Comparison of ENCODE assay signal across 24 cellular contexts in genomic region chr20:2228926-2229325, GRCh38.
"Had no signal": no experiment of that assay in that cellular context is flagged by ENCODE, and none has a peak within 500 bp of the region (broad histone marks: within the 10 kb centered on the region; RNA-seq: fewer than 3 reads in every experiment).

No MANE protein-coding gene starts in this region.

- H3K27ac ChIP-seq: colonic mucosa, epithelial cell of prostate, gastrocnemius medialis, heart right ventricle, left lung, lower lobe of right lung had no signal

- H3K4me3 ChIP-seq: colonic mucosa, esophagus squamous epithelium, gastrocnemius medialis, heart right ventricle, left lung, lower lobe of right lung, mucosa of descending colon had no signal

- H3K4me3 Mint-ChIP-seq: dendritic cell treated with granulocyte-macrophage colony-stimulating factor and Interleukin-4, amounts not matched to agents 40 ng/mL and 50 ng/mL, for 4 days; effector memory CD8-positive, alpha-beta T cell; endodermal cell; mesothelial cell of epicardium; naive B cell; naive thymus-derived CD8-positive, alpha-beta T cell had no signal

- H3K4me1 ChIP-seq: colonic mucosa, gastrocnemius medialis, heart right ventricle, left lung, lower lobe of right lung had no signal

- H3K27ac Mint-ChIP-seq: dendritic cell treated with granulocyte-macrophage colony-stimulating factor and Interleukin-4, amounts not matched to agents 40 ng/mL and 50 ng/mL, for 4 days; effector memory CD8-positive, alpha-beta T cell; endodermal cell; mesothelial cell of epicardium; naive B cell; naive thymus-derived CD8-positive, alpha-beta T cell had no signal

- H3K36me3 ChIP-seq: colonic mucosa, esophagus squamous epithelium, gastrocnemius medialis, heart right ventricle, left lung, lower lobe of right lung had no signal

- H3K9me3 ChIP-seq: colonic mucosa, esophagus squamous epithelium, gastrocnemius medialis, heart right ventricle, left lung, lower lobe of right lung, mucosa of descending colon had no signal

- H3K4me1 Mint-ChIP-seq: endodermal cell; mesothelial cell of epicardium; naive B cell; naive thymus-derived CD8-positive, alpha-beta T cell had no signal

- DNase-seq: colonic mucosa; cortex of kidney; effector CD8-positive, alpha-beta T cell; effector memory CD8-positive, alpha-beta T cell; endodermal cell; erythroblast; esophagus squamous epithelium; foreskin melanocyte; gastrocnemius medialis; glutamatergic neuron; head of caudate nucleus; heart right ventricle; hippocampal formation; left cardiac atrium; left lung; left ventricle myocardium superior; lower lobe of right lung; mesenchymal stem cell; mucosa of descending colon; naive B cell; naive thymus-derived CD8-positive, alpha-beta T cell had no signal

- H3K36me3 Mint-ChIP-seq: mesothelial cell of epicardium; naive B cell; naive thymus-derived CD8-positive, alpha-beta T cell had no signal

- H3K27me3 ChIP-seq: colonic mucosa, esophagus squamous epithelium, gastrocnemius medialis, left lung had no signal

- H3K9me3 Mint-ChIP-seq: dendritic cell treated with granulocyte-macrophage colony-stimulating factor and Interleukin-4, amounts not matched to agents 40 ng/mL and 50 ng/mL, for 4 days; effector memory CD8-positive, alpha-beta T cell; endodermal cell; mesothelial cell of epicardium; naive B cell; naive thymus-derived CD8-positive, alpha-beta T cell had no signal
